In genomic region chr6:50791900-50792508, GRCh38 we compare ENCODE assay signal across 8 cellular contexts. TPM values are rescaled to one million over a fixed set of nuclear protein-coding genes. Genes with fewer than 3 reads are reported as not detected.
A peak's percentile ranks its signal among the peaks of the same experiment; 100 is the strongest.
DNase-seq lines count a peak whose midpoint lies in the region; ATAC-seq and FAIRE-seq lines count a peak whose summit lies in the region.

No MANE protein-coding gene starts in this region.

- H3K36me3 ChIP-seq in small intestine (ENCODE audit: control insufficient read depth in 2 of 2, insufficient read depth in 2 of 2, low read length in 2 of 2): no peaks in the 10 kb centered on the region

- WGBS in small intestine, 3 donors: 0 to 1% (median 1%) methylated on average over 3 of the region's 3 CpGs

- no peaks in the 10 kb centered on the region for H3K4me1 ChIP-seq in small intestine (ENCODE audit: control insufficient read depth in 2 of 2, insufficient read depth in 1 of 2, low read depth in 1 of 2, low read length in 1 of 2)

- H3K27ac ChIP-seq in small intestine (ENCODE audit: low read depth in 1 of 2, low read length in 1 of 2): no peak overlapping the region

- FAIRE-seq in small intestine (lab: Jason Lieb, UNC): peak; percentile 59

- H3K9me3 ChIP-seq in small intestine (ENCODE audit: control insufficient read depth, low read depth): no peaks in the 10 kb centered on the region

- no peaks in the 10 kb centered on the region for H3K27me3 ChIP-seq in small intestine (ENCODE audit: control insufficient read depth in 2 of 2, insufficient read depth in 2 of 2, low read length in 2 of 2)

- no peak overlapping the region for H3K4me3 ChIP-seq in small intestine (ENCODE audit: low read depth in 1 of 2, low read length in 2 of 2)

- peak; percentile 62 for ATAC-seq in GM21447 (IDR thresholded peaks at IDR 0.05; ENCODE audit: unreplicated experiment)

- DNase-seq in ELR (ENCODE audit: low read depth) (peak; percentile 43), Kasumi-1 (lab: John Stamatoyannopoulos, UW) (peak; percentile 60 to 70), SK-N-DZ (ENCODE audit: low spot score) (peak; percentile 52), foreskin melanocyte (peak; percentile 27), small intestine (peak; percentile 46)
- no peak for DNase-seq in activated T-cell treated with anti-CD3 and anti-CD28 coated beads, Interleukin-2, amount 50 U/mL, for 48 hours
- no peak for DNase-seq in stimulated activated CD8-positive, alpha-beta memory T cell treated with anti-CD3 and anti-CD28 coated beads, Interleukin-4, amount 100 ng/mL, for 48 hours

RNA-seq across cellular contexts. Expression of gene TFAP2B, which starts 26.7 kb away (rescaled TPM):
- polyA plus RNA-seq in SK-N-DZ (2014; cell fraction: cytosol; rRNA removed): 0.17 and 1.5 TPM in 2 replicates
- polyA plus RNA-seq in SK-N-DZ (2014; cell fraction: nucleus; rRNA removed): 0.02 TPM in 1 of 2 replicates, not detected in the other
- not detected for polyA plus RNA-seq in small intestine

Comparison
In these comparisons a context has a peak if more than half of its experiments do, and no peak if none do; other contexts are left out.
1. DNase-seq: peak in ELR (single experiment), Kasumi-1 (2 of 2), SK-N-DZ (single experiment), foreskin melanocyte (single experiment) and small intestine (single experiment); none in activated T-cell treated with anti-CD3 and anti-CD28 coated beads, Interleukin-2, amount 50 U/mL, for 48 hours (0 of 2) and stimulated activated CD8-positive, alpha-beta memory T cell treated with anti-CD3 and anti-CD28 coated beads, Interleukin-4, amount 100 ng/mL, for 48 hours (single experiment).